ENCODE assay signal across 21 cellular contexts in genomic region chr17:8419305-8419704, GRCh38. TPM values are rescaled to one million over a fixed set of nuclear protein-coding genes. Genes with fewer than 3 reads are reported as not detected.
"Had no signal": no experiment of that assay in that cellular context is flagged by ENCODE, and none has a peak within 500 bp of the region (broad histone marks: within the 10 kb centered on the region; RNA-seq: fewer than 3 reads in every experiment).

No MANE protein-coding gene starts in this region.

- ATAC-seq: activated CD8-positive, alpha-beta memory T cell treated with anti-CD3 and anti-CD28 coated beads, Interleukin-2, amount 10 ng/mL, durations not matched to agents 7 days and 5 days had no signal

- H3K27me3 ChIP-seq: cardiac muscle cell had no signal

- DNase-seq: activated B cell treated with CpG ODN at 0.5 μM for 24 hours; activated CD4-positive, alpha-beta T cell treated with anti-CD3 and anti-CD28 coated beads for 1 hour; activated CD4-positive, alpha-beta T cell treated with anti-CD3 and anti-CD28 coated beads, Interleukin-2, amount 10 ng/mL, durations not matched to agents 24 days and 14 days; activated CD4-positive, alpha-beta T cell treated with anti-CD3 and anti-CD28 coated beads, Interleukin-2, amount 50 U/mL, for 48 hours; activated CD8-positive, alpha-beta memory T cell treated with anti-CD3 and anti-CD28 coated beads, Interleukin-2, amount 10 ng/mL, durations not matched to agents 7 days and 5 days; activated effector memory CD4-positive, alpha-beta T cell treated with anti-CD3 and anti-CD28 coated beads, Interleukin-2, amount 50 U/mL, for 16 hours; activated naive CD4-positive, alpha-beta T cell treated with Interleukin-2 at 50 U/mL for 16 hours; activated naive CD8-positive, alpha-beta T cell treated with anti-CD3 and anti-CD28 coated beads for 36 hours; activated T-cell treated with anti-CD3 and anti-CD28 coated beads, Interleukin-2, amount 50 U/mL, for 24 hours; brain microvascular endothelial cell; Kasumi-1; NCI-H1048; NCI-H146; NCI-H187 treated with DMSO at 0.1 percent for 48 hours; NCI-H2081 treated with DMSO at 0.1 percent for 48 hours; NCI-H446; NCI-H524; PC-9; SHP77 treated with DMSO at 0.1 percent for 48 hours had no signal

- H3K27ac ChIP-seq: brain microvascular endothelial cell, cardiac muscle cell, PC-9 had no signal

- H3K36me3 ChIP-seq: brain microvascular endothelial cell, cardiac muscle cell had no signal

- H3K4me3 ChIP-seq: cardiac muscle cell, PC-9 had no signal

- H3K4me2 ChIP-seq: PC-9 had no signal

RNA-seq across cellular contexts. Expression of gene RNF222, which starts 21.7 kb away (rescaled TPM):
- total RNA-seq: activated B cell treated with CpG ODN at 0.5 μM for 24 hours; activated CD4-positive, alpha-beta T cell treated with anti-CD3 and anti-CD28 coated beads, Interleukin-2, amount 10 ng/mL, durations not matched to agents 24 days and 14 days; cardiac muscle cell; SK-MEL-5 had no signal
